ENCODE assay signal across 9 cellular contexts in the genomic region with DNA sequence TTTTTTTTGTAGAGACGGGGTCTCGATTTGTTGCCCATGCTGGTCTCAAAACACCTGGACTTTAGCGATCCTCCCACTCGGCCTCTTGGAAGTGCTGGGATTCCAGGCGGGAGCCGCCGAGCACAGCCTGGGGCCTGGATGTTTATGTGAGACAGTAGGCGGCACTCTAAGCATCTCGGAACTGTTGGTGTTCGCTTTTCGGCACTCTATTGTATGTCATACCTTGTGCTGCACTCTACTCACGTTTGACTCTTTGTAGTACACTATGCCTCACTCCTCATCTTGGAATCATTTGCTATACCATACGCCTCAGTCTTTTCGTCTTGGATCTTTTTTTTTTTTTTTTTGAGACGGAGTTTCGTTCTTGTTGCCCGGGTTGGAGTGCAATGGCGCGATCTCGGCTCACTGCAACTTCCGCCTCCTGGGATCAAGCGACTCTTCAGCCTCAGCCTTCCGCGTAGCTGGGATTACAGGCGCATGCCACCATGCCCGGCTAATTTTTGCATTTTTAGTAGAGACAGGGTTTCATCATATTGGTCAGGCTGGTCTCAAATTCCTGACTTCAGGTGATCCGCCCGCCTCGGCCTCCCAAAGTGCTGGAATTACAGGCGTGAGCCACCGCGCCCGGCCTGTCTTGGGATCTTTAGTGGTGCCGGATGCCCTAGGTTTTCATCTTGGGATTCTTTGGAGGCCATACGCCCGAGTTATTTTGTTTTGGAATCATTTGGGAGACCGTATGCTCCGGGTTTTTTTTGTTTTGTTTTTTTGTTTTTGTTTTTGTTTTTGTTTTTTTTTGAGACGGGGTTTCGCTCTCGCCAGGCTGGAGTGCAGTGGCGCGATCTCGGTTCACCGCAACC. TPM values are rescaled to one million over a fixed set of nuclear protein-coding genes. Genes with fewer than 3 reads are reported as not detected.
DNase-seq lines count a peak whose midpoint lies in the region; ATAC-seq and TF ChIP-seq lines count a peak whose summit lies in the region.
"Had no signal": no experiment of that assay in that cellular context is flagged by ENCODE, and none has a peak within 500 bp of the region (broad histone marks: within the 10 kb centered on the region; RNA-seq: fewer than 3 reads in every experiment).

No MANE protein-coding gene starts in this region.

- no peak for TF ChIP-seq POLR2A in spleen (IDR thresholded peaks at IDR 0.05)

- no peaks in the 10 kb centered on the region for H3K36me3 Mint-ChIP-seq in activated CD4-positive, alpha-beta T cell treated with anti-CD3 and anti-CD28 coated beads, Interleukin-2, amount 10 ng/mL, durations not matched to agents 7 days and 5 days (ENCODE audit: low read depth)

- H3K27me3 ChIP-seq in Panc1 (ENCODE audit: control insufficient read depth, insufficient read depth, low read length) (no peaks in the 10 kb centered on the region; the same call in 1 of the 2 replicates), spleen (replicated peaks in 1 of 7) (peaks cover 0 to 79% (median 25%) of the 10 kb centered on the region in 7 donors)

- peaks cover 5% of the 10 kb centered on the region for H3K4me1 Mint-ChIP-seq in activated CD4-positive, alpha-beta T cell treated with anti-CD3 and anti-CD28 coated beads, Interleukin-2, amount 10 ng/mL, durations not matched to agents 7 days and 5 days

- H3K4me1 ChIP-seq in Panc1 (ENCODE audit: control insufficient read depth, insufficient read depth, low read length), result no peaks in the 10 kb centered on the region
- peaks cover 0 to 18% (median 5%) of the 10 kb centered on the region in 6 donors for H3K4me1 ChIP-seq in spleen

- H3K36me3 ChIP-seq in Panc1 (ENCODE audit: control insufficient read depth, insufficient read depth, low read length) (no peaks in the 10 kb centered on the region), spleen (no peaks in the 10 kb centered on the region)

- in situ Hi-C loops in Panc1 (cut with HindIII; ENCODE audit: low pct_unique_long_range_greater_than_20kb, low sequenced_read_pairs), result no loop called here

- H3K27ac ChIP-seq in Panc1 (ENCODE audit: low read length) (no peak overlapping the region), spleen (no peak overlapping the region)

- no peaks in the 10 kb centered on the region for H3K9me3 Mint-ChIP-seq in activated CD4-positive, alpha-beta T cell treated with anti-CD3 and anti-CD28 coated beads, Interleukin-2, amount 10 ng/mL, durations not matched to agents 7 days and 5 days

- H3K4me3 Mint-ChIP-seq in activated CD4-positive, alpha-beta T cell treated with anti-CD3 and anti-CD28 coated beads, Interleukin-2, amount 10 ng/mL, durations not matched to agents 7 days and 5 days, result peak overlapping the region; percentile 64

- intact Hi-C loops in Panc1 (cut with micrococcal nuclease; ENCODE audit: unreplicated experiment) (no loop called here), spleen (cut with DNase I; ENCODE audit: low total_unique reads) (no loop called here), sciatic nerve (cut with DNase I) (no loop called here)

- WGBS in spleen, 5 donors, result 38 to 50% (median 49%) methylated on average over 45 of the region's 45 CpGs

- CTCF ChIA-PET in activated CD4-positive, alpha-beta T cell treated with anti-CD3 and anti-CD28 coated beads, Interleukin-2, amount 10 ng/mL, durations not matched to agents 7 days and 5 days (lab: Charles Lee), result interaction anchor here (0.7 to 1.1 kb wide), 2 partner anchors 12 to 14 kb away, joined by 3 to 6 read pairs; no protein-coding TSS in a partner anchor
- CTCF ChIA-PET in Panc1 (lab: Charles Lee), result interaction anchor here (0.6 to 0.7 kb wide), 5 partner anchors 10 to 308 kb away, joined by 3 to 6 read pairs (median 5); no protein-coding TSS in a partner anchor

- BruUV-seq in Panc1 (replicated peaks; lab: Mats Ljungman, UMichigan), result no TSS peak

- H3K9me3 ChIP-seq in Panc1 (ENCODE audit: control insufficient read depth, insufficient read depth, low read depth, low read length), result no peaks in the 10 kb centered on the region
- H3K9me3 ChIP-seq in spleen, result no peaks in the 10 kb centered on the region

- peaks cover 47% of the 10 kb centered on the region for H3K27me3 Mint-ChIP-seq in activated CD4-positive, alpha-beta T cell treated with anti-CD3 and anti-CD28 coated beads, Interleukin-2, amount 10 ng/mL, durations not matched to agents 7 days and 5 days

- POLR2A ChIA-PET in activated CD4-positive, alpha-beta T cell treated with anti-CD3 and anti-CD28 coated beads, Interleukin-2, amount 10 ng/mL, durations not matched to agents 7 days and 5 days (lab: Charles Lee), result no interaction called here
- POLR2A ChIA-PET in Panc1 (lab: Charles Lee), result no interaction called here

- peak; percentile 74 for TF ChIP-seq CTCF in Panc1 (IDR thresholded peaks at IDR 0.05)
- TF ChIP-seq CTCF in fibroblast of pulmonary artery (IDR thresholded peaks at IDR 0.05; ENCODE audit: low read length, missing control alignments), result peak; percentile 11
- no peak for TF ChIP-seq CTCF in spleen (IDR thresholded peaks at IDR 0.05 in 8 of 11, conservative IDR thresholded peaks at IDR 0.05 in 3 of 11)

- H3K4me3 ChIP-seq in Panc1 (ENCODE audit: low read depth in 2 of 2, low read length in 2 of 2), result peak overlapping the region; percentile 32 to 60
- peak overlapping the region; percentile 45 for H3K4me3 ChIP-seq in fibroblast of pulmonary artery (replicated peaks; ENCODE audit: low read depth, low read length)
- H3K4me3 ChIP-seq in spleen, result peak overlapping the region in 6 of 8 donors; percentile 14 to 61 (median 27)

- DNase-seq in activated CD4-positive, alpha-beta T cell treated with anti-CD3 and anti-CD28 coated beads, Interleukin-2, amount 10 ng/mL, durations not matched to agents 7 days and 5 days, result peak; percentile 14
- no peak for DNase-seq in activated CD4-positive, alpha-beta T cell treated with anti-CD3 and anti-CD28 coated beads for 4 hours
- DNase-seq in Panc1 (ENCODE audit: low read depth, low spot score) (peak; percentile 33), fibroblast of pulmonary artery (ENCODE audit: low read depth) (peak; percentile 17), spleen (peak; percentile 45), sciatic nerve (ENCODE audit: low spot score) (no peak), SW 1271 (lab: John Stamatoyannopoulos, UW) (no peak)
- DNase-seq: stimulated activated CD4-positive, alpha-beta T cell treated with anti-CD3 and anti-CD28 coated beads, Interleukin-4, amount 100 ng/mL, for 24 hours had no signal

- H3K27ac Mint-ChIP-seq in activated CD4-positive, alpha-beta T cell treated with anti-CD3 and anti-CD28 coated beads, Interleukin-2, amount 10 ng/mL, durations not matched to agents 7 days and 5 days, result no peak overlapping the region

- peak; percentile 98 for ATAC-seq in Panc1
- ATAC-seq in sciatic nerve, result no peak
- ATAC-seq in GM18858 (IDR thresholded peaks at IDR 0.05; ENCODE audit: unreplicated experiment), result no peak

RNA-seq across cellular contexts. Expression of a gene that starts 24.2 kb away (rescaled TPM):
- total RNA-seq in activated CD4-positive, alpha-beta T cell treated with anti-CD3 and anti-CD28 coated beads, Interleukin-2, amount 10 ng/mL, durations not matched to agents 7 days and 5 days, result 10 to 100 TPM in 1 of 2 experiments, 1 to 10 TPM in 1; 9.7 to 12.4 TPM
- total RNA-seq in Panc1 (2021; ENCODE audit: unreplicated experiment) (4.2 TPM), spleen (10 to 100 TPM in 6 of 7 donors, 1 to 10 TPM in 1; 8.6 to 14.7 (median 13.4) TPM), sciatic nerve (23.8 TPM)
- polyA plus RNA-seq in Panc1 (2012; ENCODE audit: insufficient read length), result 0.75 TPM
- polyA plus RNA-seq in spleen, result 1 to 10 TPM; 1.2 to 1.3 (median 1.2) TPM

Comparison
In these comparisons a context has a peak if more than half of its experiments do, and no peak if none do; other contexts are left out.
1. DNase-seq: peak in activated CD4-positive, alpha-beta T cell treated with anti-CD3 and anti-CD28 coated beads, Interleukin-2, amount 10 ng/mL, durations not matched to agents 7 days and 5 days (single experiment), Panc1 (single experiment), fibroblast of pulmonary artery (single experiment) and spleen (single experiment); none in activated CD4-positive, alpha-beta T cell treated with anti-CD3 and anti-CD28 coated beads for 4 hours (0 of 2), sciatic nerve (single experiment) and SW 1271 (0 of 2).
2. CTCF ChIP-seq: peak in Panc1 (single experiment) and fibroblast of pulmonary artery (single experiment); none in spleen (0 of 11).
3. Peak in every context shown above with its lines, with median percentiles within 50 percentile points of each other: H3K4me3 ChIP-seq.